In the genomic region with DNA sequence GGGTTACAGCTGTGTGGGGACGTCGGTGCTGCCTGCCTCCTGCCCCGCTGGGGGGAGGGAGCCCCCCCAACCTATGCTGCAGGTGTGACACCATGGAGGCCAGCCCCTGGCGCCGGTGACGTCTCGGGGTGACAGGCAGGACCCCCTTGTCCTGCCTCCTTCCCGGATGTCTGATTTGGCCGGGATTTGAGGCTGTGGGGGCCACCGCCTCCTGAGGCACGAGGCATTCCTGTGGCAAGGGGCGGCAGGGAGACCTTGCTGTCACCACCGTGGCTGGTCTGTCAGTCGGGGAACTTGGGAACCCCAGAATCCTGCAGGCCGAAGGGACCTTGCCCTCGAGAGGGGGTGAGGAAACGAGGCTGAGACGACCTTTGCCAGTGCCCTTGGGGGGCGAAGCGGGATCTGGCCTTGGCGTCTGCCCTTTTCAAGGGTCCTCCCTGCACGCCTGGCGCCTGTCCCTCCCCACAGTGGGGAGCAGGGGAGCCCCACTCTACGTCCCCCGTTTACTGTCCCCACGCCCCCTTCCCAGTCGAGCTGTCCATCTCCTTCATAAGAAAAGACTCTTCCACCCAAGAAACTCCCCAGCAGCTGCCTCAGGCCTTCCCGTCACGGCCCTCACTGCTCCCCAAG, we compare ENCODE assay signal across 23 cellular contexts.
DNase-seq lines count a peak whose midpoint lies in the region; ATAC-seq and TF ChIP-seq lines count a peak whose summit lies in the region.
"Had no signal": no experiment of that assay in that cellular context is flagged by ENCODE, and none has a peak within 500 bp of the region (broad histone marks: within the 10 kb centered on the region; RNA-seq: fewer than 3 reads in every experiment).

No MANE protein-coding gene starts in this region.

- H4K20me1 ChIP-seq in BLaER1 treated with 17β-estradiol and CSF1 and Interleukin-3, amounts not matched to agents 10 nM and 100 nM: no peaks in the 10 kb centered on the region
- no peaks in the 10 kb centered on the region for H4K20me1 ChIP-seq in GM23338 (replicated peaks; ENCODE audit: insufficient read depth)

- no peak overlapping the region for H2AFZ ChIP-seq in GM23338

- DNase-seq in SJSA1 (ENCODE audit: low read depth in 1 of 2, low spot score in 2 of 2) (peak in 1 of 2 experiments; percentile 48), left lobe of liver (ENCODE audit: low spot score) (peak; percentile 44), NCI-H1105 treated with DMSO at 0.1 percent for 48 hours (lab: John Stamatoyannopoulos, UW) (no peak), GM23338 (ENCODE audit: low spot score) (no peak)
- DNase-seq: activated CD4-positive, alpha-beta T cell treated with anti-CD3 and anti-CD28 coated beads, Interleukin-2, amount 50 U/mL, for 48 hours; activated naive CD4-positive, alpha-beta T cell treated with Interleukin-2 at 50 U/mL for 16 hours; activated T-cell treated with anti-CD3 and anti-CD28 coated beads, Interleukin-2, amount 50 U/mL, for 24 hours; DND-41; Karpas-422; naive thymus-derived CD4-positive, alpha-beta T cell; NCI-H1048; NCI-H1930; NCI-H345; stimulated activated CD4-positive, alpha-beta T cell treated with anti-CD3 and anti-CD28 coated beads, Interleukin-4, amount 100 ng/mL, for 1 hour; stomach had no signal

- H3K36me3 ChIP-seq in BLaER1 treated with 17β-estradiol and CSF1 and Interleukin-3, amounts not matched to agents 10 nM and 100 nM: no peaks in the 10 kb centered on the region
- H3K36me3 ChIP-seq in SJSA1: no peaks in the 10 kb centered on the region
- no peaks in the 10 kb centered on the region for H3K36me3 ChIP-seq in rectal smooth muscle tissue (ENCODE audit: control insufficient read depth, insufficient read depth, low read length)
- no peaks in the 10 kb centered on the region for H3K36me3 ChIP-seq in GM23338 (ENCODE audit: insufficient read depth)
- H3K36me3 ChIP-seq: stomach, upper lobe of left lung had no signal

- no peak for TF ChIP-seq CTCF in GM23338 (conservative IDR thresholded peaks at IDR 0.05; ENCODE audit: low read depth in 2 of 2)

- no peaks in the 10 kb centered on the region for H3K79me2 ChIP-seq in GM23338 (replicated peaks; ENCODE audit: insufficient read depth)

- H3K27me3 ChIP-seq in BLaER1 treated with 17β-estradiol and CSF1 and Interleukin-3, amounts not matched to agents 10 nM and 100 nM: peaks cover 0 to 13% (median 0%) of the 10 kb centered on the region in 11 experiments; a peak in 5 of 22 replicates
- H3K27me3 ChIP-seq in SJSA1 (replicated peaks) (no peaks in the 10 kb centered on the region), rectal smooth muscle tissue (ENCODE audit: control insufficient read depth, insufficient read depth, low read length) (no peaks in the 10 kb centered on the region), GM23338 (ENCODE audit: insufficient read depth) (no peaks in the 10 kb centered on the region)
- H3K27me3 ChIP-seq: upper lobe of left lung had no signal

- H3K27ac Mint-ChIP-seq in GM23338: no peak overlapping the region
- H3K27ac Mint-ChIP-seq: activated T-cell treated with anti-CD3 and anti-CD28 coated beads, Interleukin-2, amount 50 U/mL, for 24 hours; naive thymus-derived CD4-positive, alpha-beta T cell; T-helper 2 cell treated with Interferon-gamma antibody and Interleukin-4, amounts not matched to agents 5 μg/mL and 100 μg/mL, for 36 hours; WTC11 had no signal

- H3K4me1 Mint-ChIP-seq in GM23338: peaks cover 23% of the 10 kb centered on the region

- H3K4me2 ChIP-seq in BLaER1 treated with 17β-estradiol and CSF1 and Interleukin-3, amounts not matched to agents 10 nM and 100 nM: peak overlapping the region; percentile 84 to 99 (median 95)
- no peak overlapping the region for H3K4me2 ChIP-seq in GM23338
- H3K4me2 ChIP-seq: smooth muscle cell had no signal

- H3K27me3 Mint-ChIP-seq in GM23338 (ENCODE audit: insufficient read depth, low read depth, poor library complexity): peaks cover 7% of the 10 kb centered on the region
- H3K27me3 Mint-ChIP-seq: activated T-cell treated with anti-CD3 and anti-CD28 coated beads, Interleukin-2, amount 50 U/mL, for 24 hours had no signal

- peaks cover 40 to 69% (median 50%) of the 10 kb centered on the region in 10 experiments for H3K4me1 ChIP-seq in BLaER1 treated with 17β-estradiol and CSF1 and Interleukin-3, amounts not matched to agents 10 nM and 100 nM
- H3K4me1 ChIP-seq in SJSA1 (replicated peaks) (peaks cover 71% of the 10 kb centered on the region), rectal smooth muscle tissue (ENCODE audit: control insufficient read depth, insufficient read depth, low read length) (no peaks in the 10 kb centered on the region), GM23338 (ENCODE audit: insufficient read depth) (peaks cover 8% of the 10 kb centered on the region; the same call in 1 of the 2 replicates)

- no peak overlapping the region for H3K4me3 Mint-ChIP-seq in GM23338
- H3K4me3 Mint-ChIP-seq: activated T-cell treated with anti-CD3 and anti-CD28 coated beads, Interleukin-2, amount 50 U/mL, for 24 hours; naive thymus-derived CD4-positive, alpha-beta T cell; T-helper 2 cell treated with Interferon-gamma antibody and Interleukin-4, amounts not matched to agents 5 μg/mL and 100 μg/mL, for 36 hours; WTC11 had no signal

- peak overlapping the region; percentile 74 to 94 (median 85) for H3K27ac ChIP-seq in BLaER1 treated with 17β-estradiol and CSF1 and Interleukin-3, amounts not matched to agents 10 nM and 100 nM
- peak overlapping the region; percentile 74 for H3K27ac ChIP-seq in SJSA1
- peak overlapping the region; percentile 14 for H3K27ac ChIP-seq in rectal smooth muscle tissue (ENCODE audit: low read depth, low read length)
- no peak overlapping the region for H3K27ac ChIP-seq in GM23338 (ENCODE audit: low read depth)

- H3K4me3 ChIP-seq in BLaER1 treated with 17β-estradiol and CSF1 and Interleukin-3, amounts not matched to agents 10 nM and 100 nM: peak overlapping the region in 2 of 10 experiments; percentile 20 to 39; a peak in 2 of 20 replicates
- H3K4me3 ChIP-seq in SJSA1: no peak overlapping the region
- H3K4me3 ChIP-seq in rectal smooth muscle tissue (ENCODE audit: low read length): no peak overlapping the region
- H3K4me3 ChIP-seq in GM23338: no peak overlapping the region
- H3K4me3 ChIP-seq: smooth muscle cell, stomach, upper lobe of left lung had no signal

- H3K9ac ChIP-seq in BLaER1 treated with 17β-estradiol and CSF1 and Interleukin-3, amounts not matched to agents 10 nM and 100 nM: peak overlapping the region; percentile 20 to 81 (median 57); a peak in 21 of 22 replicates
- H3K9ac ChIP-seq in rectal smooth muscle tissue (ENCODE audit: low read length): no peak overlapping the region

- no peaks in the 10 kb centered on the region for H3F3A ChIP-seq in GM23338 (replicated peaks; ENCODE audit: low read depth)

- no peaks in the 10 kb centered on the region; the same call in 2 of the 3 replicates for H3K36me3 Mint-ChIP-seq in GM23338 (ENCODE audit: low read depth)
- H3K36me3 Mint-ChIP-seq: naive thymus-derived CD4-positive, alpha-beta T cell; WTC11 had no signal

- ATAC-seq in left lobe of liver (peak; percentile 7), GM21786 (IDR thresholded peaks at IDR 0.05; ENCODE audit: unreplicated experiment) (no peak), GM18858 (IDR thresholded peaks at IDR 0.05; ENCODE audit: unreplicated experiment) (no peak), GM23338 (no peak)
- ATAC-seq: WTC11 had no signal

- H3K9me2 ChIP-seq in GM23338 (ENCODE audit: insufficient read depth): no peaks in the 10 kb centered on the region

- H3K9me3 Mint-ChIP-seq in GM23338: peaks cover 3% of the 10 kb centered on the region; the same call in 2 of the 3 replicates
- H3K9me3 Mint-ChIP-seq: activated T-cell treated with anti-CD3 and anti-CD28 coated beads, Interleukin-2, amount 50 U/mL, for 24 hours; naive thymus-derived CD4-positive, alpha-beta T cell; T-helper 2 cell treated with Interferon-gamma antibody and Interleukin-4, amounts not matched to agents 5 μg/mL and 100 μg/mL, for 36 hours had no signal

- H3K9me3 ChIP-seq in BLaER1 treated with 17β-estradiol and CSF1 and Interleukin-3, amounts not matched to agents 10 nM and 100 nM (replicated peaks in 1 of 11): no peaks in the 10 kb centered on the region
- H3K9me3 ChIP-seq in SJSA1 (replicated peaks): no peaks in the 10 kb centered on the region
- H3K9me3 ChIP-seq: stomach, upper lobe of left lung had no signal

TF ChIP-seq in GM23338, 12 proteins besides CTCF, POLR2A, EP300 and RAD21:
- TF ChIP-seq EZH2 (IDR thresholded peaks at IDR 0.05; ENCODE audit: low read depth, unreplicated experiment) (no peak), STAT1 (IDR thresholded peaks at IDR 0.05; ENCODE audit: unreplicated experiment) (no peak)
